ENCODE assay signal across 13 cellular contexts in genomic region chr1:203548917-203549708, GRCh38. TPM values are rescaled to one million over a fixed set of nuclear protein-coding genes. Genes with fewer than 3 reads are reported as not detected.
DNase-seq lines count a peak whose midpoint lies in the region; TF ChIP-seq lines count a peak whose summit lies in the region.
"Had no signal": no experiment of that assay in that cellular context is flagged by ENCODE, and none has a peak within 500 bp of the region (broad histone marks: within the 10 kb centered on the region; RNA-seq: fewer than 3 reads in every experiment).

No MANE protein-coding gene starts in this region.

- DNase-seq in M059J (ENCODE audit: low read depth): peak; percentile 34
- DNase-seq in NCI-H526 treated with DMSO at 0.1 percent for 48 hours (lab: John Stamatoyannopoulos, UW): peak; percentile 19
- DNase-seq in fibroblast of the aortic adventitia (ENCODE audit: low read depth): peak; percentile 72
- no peak for DNase-seq in suprapubic skin (ENCODE audit: low spot score in 2 of 2)
- DNase-seq in nucleus accumbens (lab: John Stamatoyannopoulos, UW): no peak
- no peak for DNase-seq in putamen (ENCODE audit: low spot score)
- DNase-seq in posterior cingulate gyrus: no peak
- DNase-seq: activated CD4-positive, alpha-beta memory T cell treated with anti-CD3 and anti-CD28 coated beads, Interleukin-2, amount 10 ng/mL, durations not matched to agents 7 days and 5 days; activated effector memory CD4-positive, alpha-beta T cell treated with Interleukin-2 at 50 U/mL for 16 hours; brain microvascular endothelial cell; substantia nigra; T-helper 2 cell had no signal

- peaks cover 6% of the 10 kb centered on the region for H3K4me1 ChIP-seq in suprapubic skin

- no peaks in the 10 kb centered on the region for H3K9me3 ChIP-seq in suprapubic skin

- H3K4me3 ChIP-seq in fibroblast of the aortic adventitia (ENCODE audit: low read depth, low read length) (no peak overlapping the region), suprapubic skin (no peak overlapping the region)

- H3K27ac ChIP-seq in suprapubic skin: peak overlapping the region; percentile 35
- H3K27ac ChIP-seq: brain microvascular endothelial cell had no signal

- no peak for TF ChIP-seq CTCF in fibroblast of the aortic adventitia (IDR thresholded peaks at IDR 0.05; ENCODE audit: insufficient read depth, low read length)
- no peak for TF ChIP-seq CTCF in suprapubic skin (IDR thresholded peaks at IDR 0.05)

- no peak for TF ChIP-seq POLR2A in suprapubic skin (IDR thresholded peaks at IDR 0.05)

- intact Hi-C loops in posterior cingulate gyrus (cut with DNase I): no loop called here

- WGBS in suprapubic skin: 83% methylated on average over 4 of the region's 4 CpGs

- TF ChIP-seq EP300 in suprapubic skin (IDR thresholded peaks at IDR 0.05): no peak

- no peaks in the 10 kb centered on the region for H3K36me3 ChIP-seq in suprapubic skin
- H3K36me3 ChIP-seq: brain microvascular endothelial cell had no signal

- no peaks in the 10 kb centered on the region for H3K27me3 ChIP-seq in suprapubic skin
- H3K27me3 ChIP-seq: brain microvascular endothelial cell had no signal

RNA-seq across cellular contexts. Expression of gene OPTC, which starts 55.2 kb away (rescaled TPM):
- total RNA-seq in M059J (2014; rRNA removed; shearing (Covaris generic)): not detected in 2 replicates
- total RNA-seq in fibroblast of the aortic adventitia (ENCODE audit: low replicate concordance): not detected in 2 replicates
- not detected for total RNA-seq in suprapubic skin
- total RNA-seq: activated CD4-positive, alpha-beta memory T cell treated with anti-CD3 and anti-CD28 coated beads, Interleukin-2, amount 10 ng/mL, durations not matched to agents 7 days and 5 days; mucosa of gallbladder had no signal

Comparison
In these comparisons a context has a peak if more than half of its experiments do, and no peak if none do; other contexts are left out.
1. DNase-seq: peak in M059J (single experiment), NCI-H526 treated with DMSO at 0.1 percent for 48 hours (single experiment) and fibroblast of the aortic adventitia (single experiment); none in suprapubic skin (0 of 2), nucleus accumbens (0 of 56), putamen (single experiment) and posterior cingulate gyrus (0 of 10).